19 cellular contexts compared by ENCODE assay signal in genomic region chr18:76386071-76386470, GRCh38.
DNase-seq lines count a peak whose midpoint lies in the region; ATAC-seq and TF ChIP-seq lines count a peak whose summit lies in the region.
"Had no signal": no experiment of that assay in that cellular context is flagged by ENCODE, and none has a peak within 500 bp of the region (broad histone marks: within the 10 kb centered on the region; RNA-seq: fewer than 3 reads in every experiment).

No MANE protein-coding gene starts in this region.

- intact Hi-C loops in activated CD8-positive, alpha-beta T cell treated with anti-CD3 and anti-CD28 coated beads for 36 hours (cut with micrococcal nuclease) = no loop called here

- CTCF ChIA-PET in activated CD8-positive, alpha-beta T cell treated with anti-CD3 and anti-CD28 coated beads for 36 hours (lab: Charles Lee) = interaction anchor here (0.6 to 4.6 kb wide), 4 partner anchors 9 to 383 kb away, joined by 3 to 32 read pairs (median 3); no protein-coding TSS in a partner anchor

- peaks cover 51% of the 10 kb centered on the region for H3K4me1 Mint-ChIP-seq in activated naive CD4-positive, alpha-beta T cell treated with anti-CD3 and anti-CD28 coated beads, Interleukin-2, amount 50 U/mL, for 24 hours
- H3K4me1 Mint-ChIP-seq in activated CD8-positive, alpha-beta T cell treated with anti-CD3 and anti-CD28 coated beads for 36 hours (ENCODE audit: low read depth) = peaks cover 23% of the 10 kb centered on the region
- H3K4me1 Mint-ChIP-seq in stimulated activated naive CD8-positive, alpha-beta T cell treated with anti-CD3 and anti-CD28 coated beads, Interleukin-15, amount 100 ng/mL, for 72 hours = peaks cover 73% of the 10 kb centered on the region

- DNase-seq in activated naive CD4-positive, alpha-beta T cell treated with anti-CD3 and anti-CD28 coated beads, Interleukin-2, amount 50 U/mL, for 72 hours (ENCODE audit: low spot score in 2 of 2) = no peak
- no peak for DNase-seq in activated CD8-positive, alpha-beta T cell treated with anti-CD3 and anti-CD28 coated beads for 36 hours
- DNase-seq in mesenteric fat pad (ENCODE audit: low spot score) (peak; percentile 41), NCI-H2029 treated with DMSO at 0.1 percent for 48 hours (lab: John Stamatoyannopoulos, UW) (no peak), NCI-H1417 (lab: John Stamatoyannopoulos, UW) (no peak), DMS53 treated with DMSO at 0.1 percent for 48 hours (lab: John Stamatoyannopoulos, UW; ENCODE audit: unreplicated experiment) (no peak)
- DNase-seq in stimulated activated naive CD8-positive, alpha-beta T cell treated with anti-CD3 and anti-CD28 coated beads, Interleukin-15, amount 100 ng/mL, for 72 hours = peak in 1 of 2 donors; percentile 2
- DNase-seq: 8988T, BE2C, EL, HFFc6, KBM-7, NCI-H1092, NCI-H2107, NCI-H2227 treated with DMSO at 0.1 percent for 48 hours, NCI-H524, SHP77 had no signal

- POLR2A ChIA-PET in activated CD8-positive, alpha-beta T cell treated with anti-CD3 and anti-CD28 coated beads for 36 hours (lab: Charles Lee) = interaction anchor here (1.8 kb wide), 1 partner anchor 12 kb away, joined by 5 read pairs; no protein-coding TSS in a partner anchor

- no peak for ATAC-seq in activated naive CD4-positive, alpha-beta T cell treated with anti-CD3 and anti-CD28 coated beads, Interleukin-2, amount 50 U/mL, for 72 hours
- ATAC-seq in activated CD8-positive, alpha-beta T cell treated with anti-CD3 and anti-CD28 coated beads for 36 hours = peak; percentile 42
- no peak for ATAC-seq in stimulated activated naive CD8-positive, alpha-beta T cell treated with anti-CD3 and anti-CD28 coated beads, Interleukin-15, amount 100 ng/mL, for 72 hours
- ATAC-seq: Panc1 had no signal

- H3K27me3 Mint-ChIP-seq in activated naive CD4-positive, alpha-beta T cell treated with anti-CD3 and anti-CD28 coated beads, Interleukin-2, amount 50 U/mL, for 24 hours = no peaks in the 10 kb centered on the region
- peaks cover 6% of the 10 kb centered on the region for H3K27me3 Mint-ChIP-seq in activated CD8-positive, alpha-beta T cell treated with anti-CD3 and anti-CD28 coated beads for 36 hours
- peaks cover 6% of the 10 kb centered on the region for H3K27me3 Mint-ChIP-seq in stimulated activated naive CD8-positive, alpha-beta T cell treated with anti-CD3 and anti-CD28 coated beads, Interleukin-15, amount 100 ng/mL, for 72 hours

- TF ChIP-seq CTCF in activated CD8-positive, alpha-beta T cell treated with anti-CD3 and anti-CD28 coated beads for 36 hours (IDR thresholded peaks at IDR 0.05) = no peak

- H3K4me3 Mint-ChIP-seq in activated naive CD4-positive, alpha-beta T cell treated with anti-CD3 and anti-CD28 coated beads, Interleukin-2, amount 50 U/mL, for 24 hours = peak overlapping the region; percentile 33
- no peak overlapping the region for H3K4me3 Mint-ChIP-seq in activated CD8-positive, alpha-beta T cell treated with anti-CD3 and anti-CD28 coated beads for 36 hours
- peak overlapping the region; percentile 62 to 65 for H3K4me3 Mint-ChIP-seq in stimulated activated naive CD8-positive, alpha-beta T cell treated with anti-CD3 and anti-CD28 coated beads, Interleukin-15, amount 100 ng/mL, for 72 hours
- H3K4me3 Mint-ChIP-seq: HFFc6 had no signal

- no peaks in the 10 kb centered on the region for H3K36me3 Mint-ChIP-seq in activated naive CD4-positive, alpha-beta T cell treated with anti-CD3 and anti-CD28 coated beads, Interleukin-2, amount 50 U/mL, for 24 hours
- peaks cover 0 to 5% of the 10 kb centered on the region in 2 donors for H3K36me3 Mint-ChIP-seq in activated naive CD4-positive, alpha-beta T cell treated with anti-CD3 and anti-CD28 coated beads, Interleukin-2, amount 50 U/mL, for 72 hours
- H3K36me3 Mint-ChIP-seq in activated CD8-positive, alpha-beta T cell treated with anti-CD3 and anti-CD28 coated beads for 36 hours (ENCODE audit: low read depth) = peaks cover 2% of the 10 kb centered on the region

- H3K9me3 Mint-ChIP-seq in activated naive CD4-positive, alpha-beta T cell treated with anti-CD3 and anti-CD28 coated beads, Interleukin-2, amount 50 U/mL, for 24 hours = no peaks in the 10 kb centered on the region
- H3K9me3 Mint-ChIP-seq in activated naive CD4-positive, alpha-beta T cell treated with anti-CD3 and anti-CD28 coated beads, Interleukin-2, amount 50 U/mL, for 72 hours = no peaks in the 10 kb centered on the region
- no peaks in the 10 kb centered on the region for H3K9me3 Mint-ChIP-seq in activated CD8-positive, alpha-beta T cell treated with anti-CD3 and anti-CD28 coated beads for 36 hours
- H3K9me3 Mint-ChIP-seq in stimulated activated naive CD8-positive, alpha-beta T cell treated with anti-CD3 and anti-CD28 coated beads, Interleukin-15, amount 100 ng/mL, for 72 hours = no peaks in the 10 kb centered on the region
- H3K9me3 Mint-ChIP-seq: HFFc6 had no signal

- no peak overlapping the region for H3K27ac Mint-ChIP-seq in activated naive CD4-positive, alpha-beta T cell treated with anti-CD3 and anti-CD28 coated beads, Interleukin-2, amount 50 U/mL, for 24 hours
- H3K27ac Mint-ChIP-seq in activated naive CD4-positive, alpha-beta T cell treated with anti-CD3 and anti-CD28 coated beads, Interleukin-2, amount 50 U/mL, for 72 hours = no peak overlapping the region
- H3K27ac Mint-ChIP-seq in activated CD8-positive, alpha-beta T cell treated with anti-CD3 and anti-CD28 coated beads for 36 hours = no peak overlapping the region
- H3K27ac Mint-ChIP-seq in stimulated activated naive CD8-positive, alpha-beta T cell treated with anti-CD3 and anti-CD28 coated beads, Interleukin-15, amount 100 ng/mL, for 72 hours = no peak overlapping the region
- H3K27ac Mint-ChIP-seq: HFFc6 had no signal
